Comparison of ENCODE assay signal across 8 cellular contexts in genomic region chr15:43776101-43776717, GRCh38. TPM values are rescaled to one million over a fixed set of nuclear protein-coding genes. Genes with fewer than 3 reads are reported as not detected.
DNase-seq lines count a peak whose midpoint lies in the region; ATAC-seq, FAIRE-seq and TF ChIP-seq lines count a peak whose summit lies in the region.

No MANE protein-coding gene starts in this region.

- peaks cover 11% of the 10 kb centered on the region for H3K4me1 ChIP-seq in CD8-positive, alpha-beta T cell (ENCODE audit: insufficient read depth, low read length)
- H3K4me1 ChIP-seq in fibroblast of lung (ENCODE audit: control insufficient read depth, extremely low read depth, insufficient read depth, low read length) (peaks cover 2% of the 10 kb centered on the region), pancreas (peaks cover 0 to 6% (median 0%) of the 10 kb centered on the region in 3 donors)

- H3K27ac ChIP-seq in CD8-positive, alpha-beta T cell (ENCODE audit: low read depth, low read length): peak overlapping the region; percentile 50
- H3K27ac ChIP-seq in fibroblast of lung (ENCODE audit: insufficient read depth, low read length) (no peak overlapping the region), pancreas (peak overlapping the region; percentile 61 to 89 (median 78))

- CTCF ChIA-PET in CD8-positive, alpha-beta T cell (lab: Charles Lee): interaction anchor here (1.0 to 3.0 kb wide), 11 partner anchors 8 to 49 kb away, joined by 3 to 28 read pairs (median 5); partner anchors contain the start of genes HYPK, MFAP1, PDIA3 and SERF2

- H3K36me3 ChIP-seq in CD8-positive, alpha-beta T cell (ENCODE audit: insufficient read depth, low read length): peaks cover 14% of the 10 kb centered on the region
- H3K36me3 ChIP-seq in fibroblast of lung (ENCODE audit: control insufficient read depth, insufficient read depth, low read length): peaks cover 8% of the 10 kb centered on the region
- peaks cover 6 to 28% (median 19%) of the 10 kb centered on the region in 3 donors for H3K36me3 ChIP-seq in pancreas

- DNase-seq in CD8-positive, alpha-beta T cell: peak in 2 of 7 experiments; percentile 36 to 51
- peak; percentile 65 for DNase-seq in activated CD4-positive, alpha-beta T cell treated with anti-CD3 and anti-CD28 coated beads, Interleukin-2, amount 10 ng/mL, durations not matched to agents 24 days and 14 days
- DNase-seq in fibroblast of lung (ENCODE audit: low read depth in 2 of 2): no peak
- DNase-seq in pancreas: peak; percentile 40 to 70 (median 57)
- DNase-seq in SW 1271 (lab: John Stamatoyannopoulos, UW): no peak
- DNase-seq in ACHN: no peak

- H3K27ac Mint-ChIP-seq in CD8-positive, alpha-beta T cell: peak overlapping the region; percentile 41
- no peak overlapping the region for H3K27ac Mint-ChIP-seq in activated CD4-positive, alpha-beta T cell treated with anti-CD3 and anti-CD28 coated beads, Interleukin-2, amount 10 ng/mL, durations not matched to agents 24 days and 14 days

- TF ChIP-seq POLR2A in GM19193 (IDR thresholded peaks at IDR 0.05; ENCODE audit: extremely low read depth, insufficient read depth, insufficient read length): peak; percentile 45

- no peak for TF ChIP-seq CTCF in CD8-positive, alpha-beta T cell (IDR thresholded peaks at IDR 0.05)
- TF ChIP-seq CTCF in fibroblast of lung (conservative IDR thresholded peaks at IDR 0.05 in 1 of 2, IDR thresholded peaks at IDR 0.05 in 1 of 2; ENCODE audit: low read depth in 1 of 2, low read length in 2 of 2) (no peak), pancreas (IDR thresholded peaks at IDR 0.05) (no peak)

- H3K27me3 ChIP-seq in CD8-positive, alpha-beta T cell (ENCODE audit: insufficient read depth, low read length): no peaks in the 10 kb centered on the region
- no peaks in the 10 kb centered on the region for H3K27me3 ChIP-seq in fibroblast of lung (ENCODE audit: control insufficient read depth, insufficient read depth, low read length)
- H3K27me3 ChIP-seq in pancreas: no peaks in the 10 kb centered on the region

- H3K27me3 Mint-ChIP-seq in CD8-positive, alpha-beta T cell (ENCODE audit: low read depth): no peaks in the 10 kb centered on the region
- peaks cover 11% of the 10 kb centered on the region for H3K27me3 Mint-ChIP-seq in activated CD4-positive, alpha-beta T cell treated with anti-CD3 and anti-CD28 coated beads, Interleukin-2, amount 10 ng/mL, durations not matched to agents 24 days and 14 days

- no peak for FAIRE-seq in pancreas (lab: Jason Lieb, UNC)

- no peak for ATAC-seq in CD8-positive, alpha-beta T cell
- ATAC-seq in HG03175 (IDR thresholded peaks at IDR 0.05; ENCODE audit: unreplicated experiment): peak; percentile 57
- peak; percentile 15 to 32 (median 32) for ATAC-seq in pancreas

- H3K4me1 Mint-ChIP-seq in CD8-positive, alpha-beta T cell (ENCODE audit: low read depth): peaks cover 15% of the 10 kb centered on the region
- H3K4me1 Mint-ChIP-seq in activated CD4-positive, alpha-beta T cell treated with anti-CD3 and anti-CD28 coated beads, Interleukin-2, amount 10 ng/mL, durations not matched to agents 24 days and 14 days: peaks cover 21% of the 10 kb centered on the region

- 10 to 16% methylated on average over 35 of the region's 35 CpGs for WGBS in pancreas, 2 donors

- POLR2A ChIA-PET in CD8-positive, alpha-beta T cell (lab: Charles Lee): interaction anchor here (1.0 to 3.2 kb wide), 7 partner anchors 16 to 49 kb away, joined by 3 to 29 read pairs (median 6); partner anchors contain the start of genes HYPK, MFAP1, PDIA3 and SERF2

- peak overlapping the region; percentile 34 for H3K9ac ChIP-seq in fibroblast of lung (ENCODE audit: insufficient read depth, low read length)

- peak overlapping the region; percentile 72 for H2AFZ ChIP-seq in fibroblast of lung (ENCODE audit: low read length)

- in situ Hi-C loops in ACHN (cut with HindIII; ENCODE audit: low pct_ligation_motif_present, low pct_unique_long_range_greater_than_20kb, low sequenced_read_pairs): no loop called here

- peak overlapping the region; percentile 77 for H3K4me2 ChIP-seq in fibroblast of lung (ENCODE audit: extremely low read depth, insufficient read depth, low read length)

- H3K9me3 ChIP-seq in CD8-positive, alpha-beta T cell (ENCODE audit: low read length): no peaks in the 10 kb centered on the region
- H3K9me3 ChIP-seq in fibroblast of lung (ENCODE audit: control insufficient read depth, insufficient read depth, low read depth, low read length) (no peaks in the 10 kb centered on the region), pancreas (no peaks in the 10 kb centered on the region)

- H3K9me3 Mint-ChIP-seq in CD8-positive, alpha-beta T cell: no peaks in the 10 kb centered on the region
- H3K9me3 Mint-ChIP-seq in activated CD4-positive, alpha-beta T cell treated with anti-CD3 and anti-CD28 coated beads, Interleukin-2, amount 10 ng/mL, durations not matched to agents 24 days and 14 days: no peaks in the 10 kb centered on the region

- H4K20me1 ChIP-seq in fibroblast of lung (ENCODE audit: control insufficient read depth, extremely low read depth, insufficient read depth, low read length): no peaks in the 10 kb centered on the region

- H3K4me3 Mint-ChIP-seq in CD8-positive, alpha-beta T cell: peak overlapping the region; percentile 93
- peak overlapping the region; percentile 90 for H3K4me3 Mint-ChIP-seq in activated CD4-positive, alpha-beta T cell treated with anti-CD3 and anti-CD28 coated beads, Interleukin-2, amount 10 ng/mL, durations not matched to agents 24 days and 14 days

- peak overlapping the region; percentile 94 for H3K4me3 ChIP-seq in CD8-positive, alpha-beta T cell (ENCODE audit: low read depth, low read length)
- H3K4me3 ChIP-seq in fibroblast of lung (replicated peaks in 1 of 4; ENCODE audit: control extremely low read depth in 1 of 4, insufficient read depth in 1 of 4, low read depth in 3 of 4, low read length in 4 of 4) (peak overlapping the region; percentile 73 to 79 (median 76)), pancreas (peak overlapping the region; percentile 35 to 57 (median 44))

- intact Hi-C loops in CD8-positive, alpha-beta T cell (cut with DNase I, micrococcal nuclease): loop anchor here (2.0 to 10.0 kb wide), 3 partner anchors 25 to 261 kb away; partner anchors contain the start of gene MAP1A (in 1 of the 2)
- intact Hi-C loops in activated CD4-positive, alpha-beta T cell treated with anti-CD3 and anti-CD28 coated beads, Interleukin-2, amount 10 ng/mL, durations not matched to agents 24 days and 14 days (cut with micrococcal nuclease): loop anchor here (2.0 kb wide), 1 partner anchor 27 kb away; no protein-coding TSS in a partner anchor
- intact Hi-C loops in pancreas (cut with DNase I): no loop called here

- no peaks in the 10 kb centered on the region for H3K79me2 ChIP-seq in fibroblast of lung (ENCODE audit: control insufficient read depth, insufficient read depth, low read length)

- H3K36me3 Mint-ChIP-seq in CD8-positive, alpha-beta T cell: peaks cover 32% of the 10 kb centered on the region
- peaks cover 27% of the 10 kb centered on the region for H3K36me3 Mint-ChIP-seq in activated CD4-positive, alpha-beta T cell treated with anti-CD3 and anti-CD28 coated beads, Interleukin-2, amount 10 ng/mL, durations not matched to agents 24 days and 14 days (ENCODE audit: low read depth)

RNA-seq across cellular contexts. Expression of gene ELL3, which starts 0.6 kb away (rescaled TPM):
- 1 to 10 TPM in 1 of 2 experiments, under 1 TPM in 1; 0.67 to 1.1 TPM for total RNA-seq in CD8-positive, alpha-beta T cell
- 1.2 and 1.3 TPM in 2 replicates for total RNA-seq in activated CD4-positive, alpha-beta T cell treated with anti-CD3 and anti-CD28 coated beads, Interleukin-2, amount 10 ng/mL, durations not matched to agents 24 days and 14 days
- total RNA-seq in fibroblast of lung (6.7 and 10.1 TPM in 2 replicates), pancreas (1 to 10 TPM; 1.2 to 3.1 (median 2.0) TPM)
- polyA plus RNA-seq in fibroblast of lung (0.86 and 1.5 TPM in 2 replicates), pancreas (1 to 10 TPM; 1.9 to 2.1 TPM)
- 0.79 and 1.5 TPM in 2 replicates for polyA plus RNA-seq in fibroblast of lung (2012)
- polyA minus RNA-seq in fibroblast of lung (ENCODE audit: low replicate concordance): 0.24 and 13.9 TPM in 2 replicates

RNA-seq across cellular contexts. Expression of gene SERF2, which starts 15.9 kb away (rescaled TPM):
- total RNA-seq in CD8-positive, alpha-beta T cell: 100 to 1,000 TPM; 322 TPM
- total RNA-seq in activated CD4-positive, alpha-beta T cell treated with anti-CD3 and anti-CD28 coated beads, Interleukin-2, amount 10 ng/mL, durations not matched to agents 24 days and 14 days: 524 TPM in 2 replicates
- total RNA-seq in fibroblast of lung: 371 and 422 TPM in 2 replicates
- polyA plus RNA-seq in fibroblast of lung: 1,159 and 1,227 TPM in 2 replicates
- 1,277 and 1,570 TPM in 2 replicates for polyA plus RNA-seq in fibroblast of lung (2012)
- 712 and 895 TPM in 2 replicates for polyA minus RNA-seq in fibroblast of lung (ENCODE audit: low replicate concordance)
- 100 to 1,000 TPM; 245 to 540 (median 381) TPM for total RNA-seq in pancreas
- 1,000 to 10,000 TPM in 1 of 2 donors, 100 to 1,000 TPM in 1; 943 to 1,722 TPM for polyA plus RNA-seq in pancreas

RNA-seq across cellular contexts. Expression of gene SERINC4, which starts 23.8 kb away (rescaled TPM):
- total RNA-seq in CD8-positive, alpha-beta T cell: under 1 TPM; 0.27 to 0.44 TPM
- 0.28 and 0.33 TPM in 2 replicates for total RNA-seq in activated CD4-positive, alpha-beta T cell treated with anti-CD3 and anti-CD28 coated beads, Interleukin-2, amount 10 ng/mL, durations not matched to agents 24 days and 14 days
- under 0.01 and 0.17 TPM in 2 replicates for total RNA-seq in fibroblast of lung
- polyA plus RNA-seq in fibroblast of lung: 0.06 and 0.08 TPM in 2 replicates
- polyA plus RNA-seq in fibroblast of lung (2012): not detected in 2 replicates
- 0.67 TPM in 1 of 2 replicates, not detected in the other for polyA minus RNA-seq in fibroblast of lung (ENCODE audit: low replicate concordance)
- total RNA-seq in pancreas: under 1 TPM in 2 of 6 donors, not detected in 4; 0.14 to 0.22 TPM
- under 1 TPM; 0.23 to 0.47 TPM for polyA plus RNA-seq in pancreas

RNA-seq across cellular contexts. Expression of gene HYPK, which starts 24.2 kb away (rescaled TPM):
- total RNA-seq in CD8-positive, alpha-beta T cell: 10 to 100 TPM; 10.9 to 14.0 TPM
- 20.3 and 33.8 TPM in 2 replicates for total RNA-seq in activated CD4-positive, alpha-beta T cell treated with anti-CD3 and anti-CD28 coated beads, Interleukin-2, amount 10 ng/mL, durations not matched to agents 24 days and 14 days
- 8.6 and 9.2 TPM in 2 replicates for total RNA-seq in fibroblast of lung
- polyA plus RNA-seq in fibroblast of lung: 8.7 and 12.8 TPM in 2 replicates
- polyA plus RNA-seq in fibroblast of lung (2012): 2.6 and 4.6 TPM in 2 replicates
- polyA minus RNA-seq in fibroblast of lung (ENCODE audit: low replicate concordance): 1.1 and 3.5 TPM in 2 replicates
- total RNA-seq in pancreas: 1 to 10 TPM; 3.1 to 7.1 (median 5.1) TPM
- 10 to 100 TPM in 1 of 2 donors, 1 to 10 TPM in 1; 5.0 to 25.6 TPM for polyA plus RNA-seq in pancreas

RNA-seq across cellular contexts. Expression of gene PDIA3, which starts 30.0 kb away (rescaled TPM):
- 100 to 1,000 TPM; 192 to 198 TPM for total RNA-seq in CD8-positive, alpha-beta T cell
- 313 and 336 TPM in 2 replicates for total RNA-seq in activated CD4-positive, alpha-beta T cell treated with anti-CD3 and anti-CD28 coated beads, Interleukin-2, amount 10 ng/mL, durations not matched to agents 24 days and 14 days
- total RNA-seq in fibroblast of lung: 89.1 and 120 TPM in 2 replicates
- 359 and 528 TPM in 2 replicates for polyA plus RNA-seq in fibroblast of lung
- 743 and 837 TPM in 2 replicates for polyA plus RNA-seq in fibroblast of lung (2012)
- polyA minus RNA-seq in fibroblast of lung (ENCODE audit: low replicate concordance): 20.0 and 25.2 TPM in 2 replicates
- total RNA-seq in pancreas: 100 to 1,000 TPM; 130 to 290 (median 248) TPM
- polyA plus RNA-seq in pancreas: 100 to 1,000 TPM; 144 to 189 TPM

Comparison
In these comparisons a context has a peak if more than half of its experiments do, and no peak if none do; other contexts are left out.
1. DNase-seq: peak in activated CD4-positive, alpha-beta T cell treated with anti-CD3 and anti-CD28 coated beads, Interleukin-2, amount 10 ng/mL, durations not matched to agents 24 days and 14 days (single experiment) and pancreas (6 of 6); none in fibroblast of lung (0 of 2), SW 1271 (0 of 2) and ACHN (single experiment).
2. intact Hi-C loops: an anchor here in CD8-positive, alpha-beta T cell (2.0 to 10.0 kb wide) and activated CD4-positive, alpha-beta T cell treated with anti-CD3 and anti-CD28 coated beads, Interleukin-2, amount 10 ng/mL, durations not matched to agents 24 days and 14 days (2.0 kb wide); none called in pancreas.
3. Peak in every context shown above with its lines, with median percentiles within 50 percentile points of each other: H3K4me3 ChIP-seq.